ENCODE assay signal across 11 cellular contexts in genomic region chr2:12948963-12949353, GRCh38.
DNase-seq lines count a peak whose midpoint lies in the region; ATAC-seq and TF ChIP-seq lines count a peak whose summit lies in the region.
"Had no signal": no experiment of that assay in that cellular context is flagged by ENCODE, and none has a peak within 500 bp of the region (broad histone marks: within the 10 kb centered on the region; RNA-seq: fewer than 3 reads in every experiment).

No MANE protein-coding gene starts in this region.

- no peak for TF ChIP-seq CTCF in CD8-positive, alpha-beta T cell (IDR thresholded peaks at IDR 0.05)
- no peak for TF ChIP-seq CTCF in tibial nerve (IDR thresholded peaks at IDR 0.05)

- no peak for DNase-seq in CD8-positive, alpha-beta T cell
- DNase-seq in T-helper 2 cell treated with Interferon-gamma antibody and Interleukin-4, amounts not matched to agents 5 μg/mL and 100 μg/mL, for 36 hours (ENCODE audit: low spot score): peak; percentile 35
- DNase-seq in mucosa of gallbladder (ENCODE audit: low spot score) (no peak), SW480 (ENCODE audit: low spot score) (no peak), DMS79 (lab: John Stamatoyannopoulos, UW) (no peak), tibial nerve (ENCODE audit: low spot score in 2 of 2) (no peak)
- DNase-seq: amniotic stem cell, naive B cell had no signal

- peaks cover 17% of the 10 kb centered on the region for H3K27me3 Mint-ChIP-seq in CD8-positive, alpha-beta T cell (ENCODE audit: low read depth)
- H3K27me3 Mint-ChIP-seq in T-helper 2 cell treated with Interferon-gamma antibody and Interleukin-4, amounts not matched to agents 5 μg/mL and 100 μg/mL, for 36 hours (ENCODE audit: low read depth): peaks cover 48% of the 10 kb centered on the region

- no peaks in the 10 kb centered on the region for H3K36me3 ChIP-seq in CD8-positive, alpha-beta T cell (ENCODE audit: insufficient read depth, low read length)
- no peaks in the 10 kb centered on the region for H3K36me3 ChIP-seq in tibial nerve
- H3K36me3 ChIP-seq: BE2C had no signal

- peaks cover 6% of the 10 kb centered on the region for H3K4me1 ChIP-seq in CD8-positive, alpha-beta T cell (ENCODE audit: insufficient read depth, low read length)
- no peaks in the 10 kb centered on the region for H3K4me1 ChIP-seq in tibial nerve

- H3K27ac ChIP-seq in CD8-positive, alpha-beta T cell (ENCODE audit: low read depth, low read length): no peak overlapping the region
- H3K27ac ChIP-seq in tibial nerve: no peak overlapping the region

- no peaks in the 10 kb centered on the region for H3K9me3 Mint-ChIP-seq in CD8-positive, alpha-beta T cell
- peaks cover 3% of the 10 kb centered on the region for H3K9me3 Mint-ChIP-seq in T-helper 2 cell treated with Interferon-gamma antibody and Interleukin-4, amounts not matched to agents 5 μg/mL and 100 μg/mL, for 36 hours

- 98 to 100% methylated on average over 2 of the region's 2 CpGs for WGBS in tibial nerve, 2 donors

- no peak overlapping the region for H3K4me3 Mint-ChIP-seq in CD8-positive, alpha-beta T cell
- peak overlapping the region; percentile 2 for H3K4me3 Mint-ChIP-seq in T-helper 2 cell treated with Interferon-gamma antibody and Interleukin-4, amounts not matched to agents 5 μg/mL and 100 μg/mL, for 36 hours
- H3K4me3 Mint-ChIP-seq: naive B cell had no signal

- no peak for TF ChIP-seq EP300 in tibial nerve (IDR thresholded peaks at IDR 0.05)

- H3K9me3 ChIP-seq in CD8-positive, alpha-beta T cell (ENCODE audit: low read length): no peaks in the 10 kb centered on the region
- H3K9me3 ChIP-seq in tibial nerve: no peaks in the 10 kb centered on the region
- H3K9me3 ChIP-seq: BE2C had no signal

- peak overlapping the region; percentile 30 for H3K27ac Mint-ChIP-seq in CD8-positive, alpha-beta T cell
- H3K27ac Mint-ChIP-seq in T-helper 2 cell treated with Interferon-gamma antibody and Interleukin-4, amounts not matched to agents 5 μg/mL and 100 μg/mL, for 36 hours: peak overlapping the region; percentile 21
- H3K27ac Mint-ChIP-seq: naive B cell had no signal

- no peak overlapping the region for H3K4me3 ChIP-seq in CD8-positive, alpha-beta T cell (ENCODE audit: low read depth, low read length)
- no peak overlapping the region for H3K4me3 ChIP-seq in tibial nerve

- H3K27me3 ChIP-seq in CD8-positive, alpha-beta T cell (ENCODE audit: insufficient read depth, low read length): no peaks in the 10 kb centered on the region
- H3K27me3 ChIP-seq in tibial nerve: no peaks in the 10 kb centered on the region
- H3K27me3 ChIP-seq: BE2C had no signal

- POLR2A ChIA-PET in CD8-positive, alpha-beta T cell (lab: Charles Lee): interaction anchor here (0.6 kb wide), 1 partner anchor 232 kb away, joined by 3 read pairs; the partner anchor contains the start of gene TRIB2

- H3K36me3 Mint-ChIP-seq in CD8-positive, alpha-beta T cell: no peaks in the 10 kb centered on the region
- H3K36me3 Mint-ChIP-seq in T-helper 2 cell treated with Interferon-gamma antibody and Interleukin-4, amounts not matched to agents 5 μg/mL and 100 μg/mL, for 36 hours (ENCODE audit: low read depth): no peaks in the 10 kb centered on the region
- H3K36me3 Mint-ChIP-seq: naive B cell had no signal

- intact Hi-C loops in CD8-positive, alpha-beta T cell (cut with DNase I, micrococcal nuclease): no loop called here

- TF ChIP-seq POLR2A in tibial nerve (IDR thresholded peaks at IDR 0.05): no peak

- ATAC-seq in CD8-positive, alpha-beta T cell: no peak
- peak; percentile 58 for ATAC-seq in GM18873 (IDR thresholded peaks at IDR 0.05; ENCODE audit: low FRiP score, unreplicated experiment)
- ATAC-seq in HG02884 (IDR thresholded peaks at IDR 0.05; ENCODE audit: unreplicated experiment): peak; percentile 95

- CTCF ChIA-PET in CD8-positive, alpha-beta T cell (lab: Charles Lee): interaction anchor here (1.0 to 4.1 kb wide), 2 partner anchors 14 to 18 kb away, joined by 3 to 23 read pairs; no protein-coding TSS in a partner anchor

- H3K4me1 Mint-ChIP-seq in CD8-positive, alpha-beta T cell (ENCODE audit: low read depth): peaks cover 17% of the 10 kb centered on the region
- peaks cover 36% of the 10 kb centered on the region for H3K4me1 Mint-ChIP-seq in T-helper 2 cell treated with Interferon-gamma antibody and Interleukin-4, amounts not matched to agents 5 μg/mL and 100 μg/mL, for 36 hours (ENCODE audit: low read depth)
